Comparison of ENCODE assay signal across 26 cellular contexts in genomic region chr12:88860846-88861245, GRCh38.
"Had no signal": no experiment of that assay in that cellular context is flagged by ENCODE, and none has a peak within 500 bp of the region (broad histone marks: within the 10 kb centered on the region; RNA-seq: fewer than 3 reads in every experiment).

No MANE protein-coding gene starts in this region.

- H3K27me3 ChIP-seq: brain microvascular endothelial cell, SJCRH30 had no signal

- H3K27ac ChIP-seq: brain microvascular endothelial cell, SJCRH30, SK-N-MC had no signal

- H3K36me3 Mint-ChIP-seq: activated naive CD4-positive, alpha-beta T cell treated with anti-CD3 and anti-CD28 coated beads, Interleukin-2, amount 50 U/mL, for 24 hours; activated naive CD8-positive, alpha-beta T cell treated with anti-CD3 and anti-CD28 coated beads, Interleukin-2, amount 10 ng/mL, durations not matched to agents 7 days and 5 days had no signal

- DNase-seq: activated CD4-positive, alpha-beta T cell treated with anti-CD3 and anti-CD28 coated beads, Interleukin-2, amount 10 ng/mL, durations not matched to agents 7 days and 5 days; activated CD4-positive, alpha-beta T cell treated with anti-CD3 and anti-CD28 coated beads, Interleukin-2, amount 50 U/mL, for 48 hours; activated CD8-positive, alpha-beta T cell treated with anti-CD3 and anti-CD28 coated beads, Interleukin-2, amount 10 ng/mL, durations not matched to agents 7 days and 5 days; activated gamma-delta T cell; activated naive CD4-positive, alpha-beta T cell treated with Interleukin-2 at 50 U/mL for 16 hours; activated naive CD8-positive, alpha-beta T cell treated with anti-CD3 and anti-CD28 coated beads, Interleukin-2, amount 10 ng/mL, durations not matched to agents 7 days and 5 days; activated T-cell treated with anti-CD3 and anti-CD28 coated beads, Interleukin-2, amount 50 U/mL, for 24 hours; brain microvascular endothelial cell; central memory CD4-positive, alpha-beta T cell; NCI-H1092 treated with DMSO at 0.1 percent for 48 hours; NCI-H1417; NCI-H146; NCI-H187; NCI-H2029 treated with DMSO at 0.1 percent for 48 hours; NCI-H2107; NCI-H2171 treated with DMSO at 0.1 percent for 48 hours; NCI-H226; NCI-H446 treated with DMSO at 0.1 percent for 48 hours; NCI-H69; SHP77; SJCRH30; T1000 had no signal

- H3K36me3 ChIP-seq: brain microvascular endothelial cell, SJCRH30 had no signal

- H3K9me3 Mint-ChIP-seq: activated CD4-positive, alpha-beta T cell treated with anti-CD3 and anti-CD28 coated beads, Interleukin-2, amount 10 ng/mL, durations not matched to agents 7 days and 5 days; activated naive CD8-positive, alpha-beta T cell treated with anti-CD3 and anti-CD28 coated beads, Interleukin-2, amount 10 ng/mL, durations not matched to agents 7 days and 5 days; activated T-cell treated with anti-CD3 and anti-CD28 coated beads, Interleukin-2, amount 50 U/mL, for 24 hours; activated T-helper 2 cell treated with anti-CD3 and anti-CD28 coated beads, Interferon-gamma antibody, Interleukin-2, Interleukin-4, amounts not matched to agents 10 μg/mL and 5 μg/mL and 100 μg/mL, durations not matched to agents 14 hours and 24 hours and 36 hours had no signal

- H3K4me3 Mint-ChIP-seq: activated CD4-positive, alpha-beta T cell treated with anti-CD3 and anti-CD28 coated beads, Interleukin-2, amount 10 ng/mL, durations not matched to agents 7 days and 5 days; activated CD8-positive, alpha-beta T cell treated with anti-CD3 and anti-CD28 coated beads, Interleukin-2, amount 10 ng/mL, durations not matched to agents 7 days and 5 days; activated naive CD4-positive, alpha-beta T cell treated with anti-CD3 and anti-CD28 coated beads, Interleukin-2, amount 50 U/mL, for 24 hours; activated naive CD8-positive, alpha-beta T cell treated with anti-CD3 and anti-CD28 coated beads, Interleukin-2, amount 10 ng/mL, durations not matched to agents 7 days and 5 days; activated T-cell treated with anti-CD3 and anti-CD28 coated beads, Interleukin-2, amount 50 U/mL, for 24 hours had no signal

- H3K27ac Mint-ChIP-seq: activated CD4-positive, alpha-beta T cell treated with anti-CD3 and anti-CD28 coated beads, Interleukin-2, amount 10 ng/mL, durations not matched to agents 7 days and 5 days; activated CD8-positive, alpha-beta T cell treated with anti-CD3 and anti-CD28 coated beads, Interleukin-2, amount 10 ng/mL, durations not matched to agents 7 days and 5 days; activated naive CD4-positive, alpha-beta T cell treated with anti-CD3 and anti-CD28 coated beads, Interleukin-2, amount 50 U/mL, for 24 hours; activated naive CD8-positive, alpha-beta T cell treated with anti-CD3 and anti-CD28 coated beads, Interleukin-2, amount 10 ng/mL, durations not matched to agents 7 days and 5 days; activated T-cell treated with anti-CD3 and anti-CD28 coated beads, Interleukin-2, amount 50 U/mL, for 24 hours; activated T-helper 2 cell treated with anti-CD3 and anti-CD28 coated beads, Interferon-gamma antibody, Interleukin-2, Interleukin-4, amounts not matched to agents 10 μg/mL and 5 μg/mL and 100 μg/mL, durations not matched to agents 14 hours and 24 hours and 36 hours had no signal

- H3K27me3 Mint-ChIP-seq: activated CD4-positive, alpha-beta T cell treated with anti-CD3 and anti-CD28 coated beads, Interleukin-2, amount 10 ng/mL, durations not matched to agents 7 days and 5 days; activated naive CD4-positive, alpha-beta T cell treated with anti-CD3 and anti-CD28 coated beads, Interleukin-2, amount 50 U/mL, for 24 hours; activated naive CD8-positive, alpha-beta T cell treated with anti-CD3 and anti-CD28 coated beads, Interleukin-2, amount 10 ng/mL, durations not matched to agents 7 days and 5 days; activated T-cell treated with anti-CD3 and anti-CD28 coated beads, Interleukin-2, amount 50 U/mL, for 24 hours had no signal

- H3K4me1 ChIP-seq: SJCRH30 had no signal

- ATAC-seq: activated CD8-positive, alpha-beta T cell treated with anti-CD3 and anti-CD28 coated beads, Interleukin-2, amount 10 ng/mL, durations not matched to agents 7 days and 5 days; Panc1 had no signal

- H3K4me1 Mint-ChIP-seq: activated CD4-positive, alpha-beta T cell treated with anti-CD3 and anti-CD28 coated beads, Interleukin-2, amount 10 ng/mL, durations not matched to agents 7 days and 5 days; activated naive CD4-positive, alpha-beta T cell treated with anti-CD3 and anti-CD28 coated beads, Interleukin-2, amount 50 U/mL, for 24 hours; activated naive CD8-positive, alpha-beta T cell treated with anti-CD3 and anti-CD28 coated beads, Interleukin-2, amount 10 ng/mL, durations not matched to agents 7 days and 5 days had no signal

- H3K9me3 ChIP-seq: SJCRH30 had no signal

- H3K4me3 ChIP-seq: SJCRH30, SK-N-MC had no signal
